Comparison of ENCODE assay signal across 29 cellular contexts in the genomic region with DNA sequence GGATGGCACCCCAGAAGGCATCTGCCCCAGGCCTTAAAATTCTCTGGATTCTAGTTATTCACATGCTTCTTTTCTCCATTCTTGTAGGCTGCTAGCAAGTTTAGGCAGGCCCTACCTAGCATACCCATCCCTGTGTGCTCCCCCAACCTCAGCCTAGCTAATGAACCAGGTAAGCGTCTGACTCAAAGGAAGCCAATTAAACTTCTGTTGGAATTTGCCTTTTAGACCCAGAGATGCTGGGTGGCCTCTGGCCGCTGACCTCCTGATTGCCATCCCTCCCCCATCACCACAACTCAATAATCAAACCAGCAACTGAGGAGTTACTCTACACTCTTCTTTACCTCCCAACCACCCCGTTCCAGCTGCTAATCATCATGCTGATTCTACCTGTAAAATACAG. TPM values are rescaled to one million over a fixed set of nuclear protein-coding genes. Genes with fewer than 3 reads are reported as not detected.
DNase-seq lines count a peak whose midpoint lies in the region; ATAC-seq and TF ChIP-seq lines count a peak whose summit lies in the region.
"Had no signal": no experiment of that assay in that cellular context is flagged by ENCODE, and none has a peak within 500 bp of the region (broad histone marks: within the 10 kb centered on the region; RNA-seq: fewer than 3 reads in every experiment).

No MANE protein-coding gene starts in this region.

- ATAC-seq in naive B cell (ENCODE audit: low read depth in 2 of 2) (no peak), gastrocnemius medialis (no peak)
- ATAC-seq: A549, GM12878, PC-3, Right ventricle myocardium inferior, SK-N-SH treated with all-trans-retinoic acid at 6 μM for 48 hours had no signal

- peaks cover 8 to 14% of the 10 kb centered on the region in 2 experiments; a peak in 2 of 3 replicates for H3K36me3 ChIP-seq in HEK293 (ENCODE audit: control insufficient read depth in 2 of 2, insufficient read depth in 1 of 2, low read length in 2 of 2)
- no peaks in the 10 kb centered on the region for H3K36me3 ChIP-seq in tibial artery
- no peaks in the 10 kb centered on the region for H3K36me3 ChIP-seq in gastrocnemius medialis
- H3K36me3 ChIP-seq: SJCRH30 had no signal

- intact Hi-C loops in tibial artery (cut with DNase I; ENCODE audit: low total_unique reads): no loop called here
- intact Hi-C loops in gastrocnemius medialis (cut with DNase I; ENCODE audit: low total_unique reads): no loop called here

- peaks cover 4% of the 10 kb centered on the region for H3K4me1 ChIP-seq in HEK293 (ENCODE audit: control insufficient read depth, insufficient read depth, low read length)
- H3K4me1 ChIP-seq in tibial artery: peaks cover 0 to 7% (median 5%) of the 10 kb centered on the region in 4 donors
- peaks cover 3 to 8% of the 10 kb centered on the region in 2 donors for H3K4me1 ChIP-seq in gastrocnemius medialis

- no peak for TF ChIP-seq POLR2A in gastrocnemius medialis (IDR thresholded peaks at IDR 0.05)

- H3K4me1 Mint-ChIP-seq in endothelial cell (ENCODE audit: unreplicated experiment) (peaks cover 21% of the 10 kb centered on the region), naive B cell (peaks cover 39 to 51% (median 46%) of the 10 kb centered on the region in 3 donors)

- H3K36me3 Mint-ChIP-seq in endothelial cell (ENCODE audit: low read depth, unreplicated experiment): no peaks in the 10 kb centered on the region
- peaks cover 4 to 16% of the 10 kb centered on the region in 2 donors for H3K36me3 Mint-ChIP-seq in naive B cell

- POLR2A ChIA-PET in HEK293 (lab: Yijun Ruan, JAX) (no interaction called here), RWPE1 (lab: Yijun Ruan, JAX; ENCODE audit: low non-redundant PET) (no interaction called here)

- in situ Hi-C loops in gastrocnemius medialis (cut with MboI; ENCODE audit: low sequenced_read_pairs in 4 of 4): loop anchor here in 3 of 4 donors (5.0 to 25.0 kb wide), 4 partner anchors 120 to 525 kb away; no protein-coding TSS in a partner anchor

- H3K9me3 Mint-ChIP-seq in endothelial cell (ENCODE audit: unreplicated experiment) (no peaks in the 10 kb centered on the region), naive B cell (no peaks in the 10 kb centered on the region)
- H3K9me3 Mint-ChIP-seq: CD4-positive, alpha-beta memory T cell; HFFc6 had no signal

- H3K27ac ChIP-seq in HEK293 (ENCODE audit: extremely low read depth, low read depth, low read length) (no peak overlapping the region), RWPE1 (no peak overlapping the region), tibial artery (no peak overlapping the region), gastrocnemius medialis (no peak overlapping the region)
- H3K27ac ChIP-seq: A549, SJCRH30 had no signal

- H3K9me3 ChIP-seq in HEK293 (ENCODE audit: control insufficient read depth, insufficient read depth, low read depth, low read length) (no peaks in the 10 kb centered on the region), tibial artery (no peaks in the 10 kb centered on the region), gastrocnemius medialis (no peaks in the 10 kb centered on the region)
- H3K9me3 ChIP-seq: A549, SJCRH30 had no signal

- TF ChIP-seq CTCF in HEK293 (tag by site-specific recombination; IDR thresholded peaks at IDR 0.05): no peak
- no peak for TF ChIP-seq CTCF in RWPE1 (conservative IDR thresholded peaks at IDR 0.05; ENCODE audit: low read depth)
- no peak for TF ChIP-seq CTCF in endothelial cell (IDR thresholded peaks at IDR 0.05; ENCODE audit: unreplicated experiment)
- TF ChIP-seq CTCF in tibial artery (IDR thresholded peaks at IDR 0.05): no peak
- TF ChIP-seq CTCF in gastrocnemius medialis (IDR thresholded peaks at IDR 0.05 in 4 of 5, conservative IDR thresholded peaks at IDR 0.05 in 1 of 5): no peak

- CTCF ChIA-PET in HEK293 (lab: Yijun Ruan, JAX): interaction anchor here (0.6 to 0.9 kb wide), 4 partner anchors 15 to 230 kb away, joined by 3 to 4 read pairs (median 3); no protein-coding TSS in a partner anchor
- CTCF ChIA-PET in RWPE1 (lab: Yijun Ruan, JAX): interaction anchor here (1.7 kb wide), 1 partner anchor 119 kb away, joined by 5 read pairs; no protein-coding TSS in a partner anchor

- peaks cover 8% of the 10 kb centered on the region for H3K27me3 Mint-ChIP-seq in endothelial cell (ENCODE audit: unreplicated experiment)
- no peaks in the 10 kb centered on the region for H3K27me3 Mint-ChIP-seq in naive B cell
- H3K27me3 Mint-ChIP-seq: CD4-positive, alpha-beta memory T cell had no signal

- DNase-seq in RWPE1 (ENCODE audit: low spot score) (peak; percentile 26), endothelial cell (ENCODE audit: low spot score) (no peak), naive B cell (no peak), tibial artery (no peak), HuH-7.5 (ENCODE audit: low spot score) (no peak), gastrocnemius medialis (no peak)
- DNase-seq in activated CD8-positive, alpha-beta memory T cell treated with anti-CD3 and anti-CD28 coated beads, Interleukin-2, amount 50 U/mL, for 4 hours: no peak
- DNase-seq: AML-193; C1 segment of cervical spinal cord; CD4-positive, alpha-beta memory T cell; COR-L47; GDM1; H7; HFFc6; Kasumi-1; NCI-H1092 treated with DMSO at 0.1 percent for 48 hours; NCI-H1436; NCI-H187; NCI-H2081 treated with DMSO at 0.1 percent for 48 hours; NCI-H446; NCI-H524 treated with DMSO at 0.1 percent for 48 hours; NCI-H774; PC-3; SJCRH30 had no signal

- H3K4me3 ChIP-seq in HEK293 (ENCODE audit: low read depth, low read length): no peak overlapping the region
- H3K4me3 ChIP-seq in tibial artery: no peak overlapping the region
- H3K4me3 ChIP-seq in gastrocnemius medialis: no peak overlapping the region
- H3K4me3 ChIP-seq: A549, GM12878, SJCRH30 had no signal

- H3K4me3 Mint-ChIP-seq in endothelial cell (ENCODE audit: unreplicated experiment): peak overlapping the region; percentile 19
- H3K4me3 Mint-ChIP-seq in naive B cell: no peak overlapping the region
- H3K4me3 Mint-ChIP-seq: CD4-positive, alpha-beta memory T cell; HFFc6 had no signal

- H3K27me3 ChIP-seq in tibial artery (no peaks in the 10 kb centered on the region), gastrocnemius medialis (no peaks in the 10 kb centered on the region)
- H3K27me3 ChIP-seq: SJCRH30 had no signal

- H3K27ac Mint-ChIP-seq in endothelial cell (ENCODE audit: unreplicated experiment) (peak overlapping the region; percentile 15), naive B cell (peak overlapping the region in 5 of 6 donors; percentile 8 to 83 (median 74))
- H3K27ac Mint-ChIP-seq: HFFc6 had no signal

TF ChIP-seq in HEK293, 187 proteins besides CTCF, POLR2A, EP300 and RAD21:
- TF ChIP-seq, protein P1, sequence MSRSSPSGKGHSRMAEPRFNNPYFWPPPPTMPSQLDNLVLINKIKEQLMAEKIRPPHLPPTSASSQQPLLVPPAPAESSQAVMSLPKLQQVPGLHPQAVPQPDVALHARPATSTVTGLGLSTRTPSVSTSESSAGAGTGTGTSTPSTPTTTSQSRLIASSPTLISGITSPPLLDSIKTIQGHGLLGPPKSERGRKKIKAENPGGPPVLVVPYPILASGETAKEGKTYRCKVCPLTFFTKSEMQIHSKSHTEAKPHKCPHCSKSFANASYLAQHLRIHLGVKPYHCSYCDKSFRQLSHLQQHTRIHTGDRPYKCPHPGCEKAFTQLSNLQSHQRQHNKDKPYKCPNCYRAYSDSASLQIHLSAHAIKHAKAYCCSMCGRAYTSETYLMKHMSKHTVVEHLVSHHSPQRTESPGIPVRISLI (tag by site-specific recombination; IDR thresholded peaks at IDR 0.05): no peak
- TF ChIP-seq, protein P2, sequence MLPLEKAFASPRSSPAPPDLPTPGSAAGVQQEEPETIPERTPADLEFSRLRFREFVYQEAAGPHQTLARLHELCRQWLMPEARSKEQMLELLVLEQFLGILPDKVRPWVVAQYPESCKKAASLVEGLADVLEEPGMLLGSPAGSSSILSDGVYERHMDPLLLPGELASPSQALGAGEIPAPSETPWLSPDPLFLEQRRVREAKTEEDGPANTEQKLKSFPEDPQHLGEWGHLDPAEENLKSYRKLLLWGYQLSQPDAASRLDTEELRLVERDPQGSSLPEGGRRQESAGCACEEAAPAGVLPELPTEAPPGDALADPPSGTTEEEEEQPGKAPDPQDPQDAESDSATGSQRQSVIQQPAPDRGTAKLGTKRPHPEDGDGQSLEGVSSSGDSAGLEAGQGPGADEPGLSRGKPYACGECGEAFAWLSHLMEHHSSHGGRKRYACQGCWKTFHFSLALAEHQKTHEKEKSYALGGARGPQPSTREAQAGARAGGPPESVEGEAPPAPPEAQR (tag by site-specific recombination; IDR thresholded peaks at IDR 0.05): no peak
- no peak for TF ChIP-seq ZNF426 (tag by site-specific recombination; IDR thresholded peaks at IDR 0.05)
- TF ChIP-seq, protein P3, sequence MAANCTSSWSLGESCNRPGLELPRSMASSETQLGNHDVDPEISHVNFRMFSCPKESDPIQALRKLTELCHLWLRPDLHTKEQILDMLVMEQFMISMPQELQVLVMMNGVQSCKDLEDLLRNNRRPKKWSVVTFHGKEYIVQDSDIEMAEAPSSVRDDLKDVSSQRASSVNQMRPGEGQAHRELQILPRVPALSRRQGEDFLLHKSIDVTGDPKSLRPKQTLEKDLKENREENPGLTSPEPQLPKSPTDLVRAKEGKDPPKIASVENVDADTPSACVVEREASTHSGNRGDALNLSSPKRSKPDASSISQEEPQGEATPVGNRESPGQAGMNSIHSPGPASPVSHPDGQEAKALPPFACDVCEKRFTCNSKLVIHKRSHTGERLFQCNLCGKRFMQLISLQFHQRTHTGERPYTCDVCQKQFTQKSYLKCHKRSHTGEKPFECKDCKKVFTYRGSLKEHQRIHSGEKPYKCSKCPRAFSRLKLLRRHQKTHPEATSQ (tag by site-specific recombination; IDR thresholded peaks at IDR 0.05): no peak
- TF ChIP-seq ZNF354C (tag by site-specific recombination; IDR thresholded peaks at IDR 0.05; ENCODE audit: borderline replicate concordance, low read depth): no peak
- TF ChIP-seq ZNF133 (tag by site-specific recombination; IDR thresholded peaks at IDR 0.05): peak; percentile 71
- TF ChIP-seq, protein P4, sequence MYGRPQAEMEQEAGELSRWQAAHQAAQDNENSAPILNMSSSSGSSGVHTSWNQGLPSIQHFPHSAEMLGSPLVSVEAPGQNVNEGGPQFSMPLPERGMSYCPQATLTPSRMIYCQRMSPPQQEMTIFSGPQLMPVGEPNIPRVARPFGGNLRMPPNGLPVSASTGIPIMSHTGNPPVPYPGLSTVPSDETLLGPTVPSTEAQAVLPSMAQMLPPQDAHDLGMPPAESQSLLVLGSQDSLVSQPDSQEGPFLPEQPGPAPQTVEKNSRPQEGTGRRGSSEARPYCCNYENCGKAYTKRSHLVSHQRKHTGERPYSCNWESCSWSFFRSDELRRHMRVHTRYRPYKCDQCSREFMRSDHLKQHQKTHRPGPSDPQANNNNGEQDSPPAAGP (tag by site-specific recombination; IDR thresholded peaks at IDR 0.05): no peak
- no peak for TF ChIP-seq ZSCAN16 (tag by site-specific recombination; IDR thresholded peaks at IDR 0.05)

RNA-seq across cellular contexts. Expression of gene CEP68, which starts 19.0 kb away (rescaled TPM):
- total RNA-seq in endothelial cell (ENCODE audit: unreplicated experiment) (63.3 TPM), gastrocnemius medialis (10 to 100 TPM; 21.4 to 48.0 (median 35.2) TPM)
- polyA plus RNA-seq in naive B cell (ENCODE audit: low read depth in 6 of 6): 10 to 100 TPM; 16.6 to 21.0 (median 18.6) TPM

RNA-seq across cellular contexts. Expression of gene SLC1A4, which starts 48.0 kb away (rescaled TPM):
- 41.4 TPM for total RNA-seq in endothelial cell (ENCODE audit: unreplicated experiment)
- polyA plus RNA-seq in naive B cell (ENCODE audit: low read depth in 6 of 6): 1 to 10 TPM; 2.1 to 5.8 (median 3.0) TPM
- 10 to 100 TPM in 3 of 4 donors, 1 to 10 TPM in 1; 5.4 to 54.1 (median 14.1) TPM for total RNA-seq in gastrocnemius medialis
